ENCODE assay signal across 10 cellular contexts in the genomic region with DNA sequence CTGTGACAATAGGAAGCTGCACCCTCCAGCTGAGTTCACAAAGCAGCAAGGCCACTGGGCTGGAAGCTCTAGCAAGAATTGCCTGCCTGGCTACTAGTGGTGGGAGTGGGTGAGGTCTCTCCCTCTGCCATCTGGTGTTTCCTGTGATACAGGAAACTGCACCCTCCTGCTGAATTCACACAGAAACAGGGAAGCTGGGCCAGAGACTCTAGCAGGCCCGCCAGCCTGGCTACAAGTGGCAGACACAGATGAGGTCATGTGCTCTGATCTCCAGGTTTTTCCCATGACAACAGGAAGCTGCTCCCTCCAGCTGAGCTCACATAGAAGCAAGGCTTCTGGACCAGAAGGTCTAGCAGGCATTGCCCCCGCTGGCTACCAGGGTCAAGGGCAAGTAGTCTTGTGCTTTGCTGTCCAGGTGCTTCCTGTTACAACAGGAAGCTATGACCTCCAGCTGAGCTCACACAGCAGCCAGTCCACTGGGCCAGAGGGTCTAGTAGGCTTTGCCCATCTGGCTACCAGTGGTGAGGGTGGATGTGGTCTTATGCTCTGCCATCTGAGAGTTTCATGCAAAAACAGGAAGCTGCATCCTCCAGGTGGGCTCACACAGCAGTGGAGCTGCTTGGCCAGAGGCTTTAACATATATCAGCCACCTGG. TPM values are rescaled to one million over a fixed set of nuclear protein-coding genes. Genes with fewer than 3 reads are reported as not detected.
DNase-seq lines count a peak whose midpoint lies in the region; ATAC-seq and TF ChIP-seq lines count a peak whose summit lies in the region.
"Had no signal": no experiment of that assay in that cellular context is flagged by ENCODE, and none has a peak within 500 bp of the region (broad histone marks: within the 10 kb centered on the region; RNA-seq: fewer than 3 reads in every experiment).

No MANE protein-coding gene starts in this region.

- no peaks in the 10 kb centered on the region for H3K9me3 ChIP-seq in Peyer's patch

- H3K36me3 Mint-ChIP-seq in endothelial cell (ENCODE audit: low read depth, unreplicated experiment): no peaks in the 10 kb centered on the region

- peak overlapping the region in 2 of 4 donors; percentile 54 to 57 for H3K27ac ChIP-seq in Peyer's patch
- H3K27ac ChIP-seq: VCaP had no signal

- H3K27ac Mint-ChIP-seq in endothelial cell (ENCODE audit: unreplicated experiment): no peak overlapping the region

- TF ChIP-seq POLR2A in Peyer's patch (IDR thresholded peaks at IDR 0.05): no peak

- no peak for TF ChIP-seq CTCF in Peyer's patch (IDR thresholded peaks at IDR 0.05)
- TF ChIP-seq CTCF in endothelial cell (IDR thresholded peaks at IDR 0.05; ENCODE audit: unreplicated experiment): no peak

- ATAC-seq in Right ventricle myocardium inferior: peak; percentile 37
- ATAC-seq in left colon: no peak
- no peak for ATAC-seq in GM19395 (IDR thresholded peaks at IDR 0.05; ENCODE audit: unreplicated experiment)

- H3K4me1 ChIP-seq in Peyer's patch: no peaks in the 10 kb centered on the region

- H3K4me3 ChIP-seq in Peyer's patch: no peak overlapping the region

- H3K4me3 Mint-ChIP-seq in endothelial cell (ENCODE audit: unreplicated experiment): no peak overlapping the region

- no peaks in the 10 kb centered on the region for H3K36me3 ChIP-seq in Peyer's patch

- DNase-seq in Right ventricle myocardium inferior (ENCODE audit: missing footprints) (no peak), cardiac septum (ENCODE audit: low spot score) (no peak), Peyer's patch (peak in 2 of 3 donors; percentile 64 to 75), left colon (peak; percentile 10 to 38), endothelial cell (ENCODE audit: low spot score) (no peak), iPS-NIHi11 (ENCODE audit: low spot score) (no peak)
- no peak for DNase-seq in stimulated activated naive CD4-positive, alpha-beta T cell treated with Interleukin-2 at 50 U/mL for 16 hours (lab: John Stamatoyannopoulos, UW)
- DNase-seq: NCI-H345 had no signal

- H3K4me1 Mint-ChIP-seq in endothelial cell (ENCODE audit: unreplicated experiment): no peaks in the 10 kb centered on the region

- H3K27me3 Mint-ChIP-seq in endothelial cell (ENCODE audit: unreplicated experiment): no peaks in the 10 kb centered on the region

- H3K27me3 ChIP-seq in Peyer's patch: no peaks in the 10 kb centered on the region

- peaks cover 13% of the 10 kb centered on the region for H3K9me3 Mint-ChIP-seq in endothelial cell (ENCODE audit: unreplicated experiment)

- intact Hi-C loops in Right ventricle myocardium inferior (cut with DNase I) (no loop called here), cardiac septum (cut with DNase I) (no loop called here), left colon (cut with DNase I, micrococcal nuclease) (no loop called here)

RNA-seq across cellular contexts. Expression of a gene that starts 41.5 kb away (rescaled TPM):
- total RNA-seq in Right ventricle myocardium inferior: 3.9 TPM
- 4.5 TPM for total RNA-seq in cardiac septum
- total RNA-seq in Peyer's patch: 1 to 10 TPM; 4.4 to 9.9 (median 6.7) TPM
- 1 to 10 TPM; 3.8 to 4.4 TPM for total RNA-seq in left colon
- total RNA-seq in endothelial cell (ENCODE audit: unreplicated experiment): 3.1 TPM

Comparison
In these comparisons a context has a peak if more than half of its experiments do, and no peak if none do; other contexts are left out.
1. DNase-seq: peak in Peyer's patch (2 of 3) and left colon (2 of 2); none in Right ventricle myocardium inferior (single experiment), cardiac septum (single experiment), endothelial cell (single experiment), stimulated activated naive CD4-positive, alpha-beta T cell treated with Interleukin-2 at 50 U/mL for 16 hours (single experiment) and iPS-NIHi11 (single experiment).